Comparison of ENCODE assay signal across 28 cellular contexts in genomic region chr14:46378248-46378647, GRCh38.
"Had no signal": no experiment of that assay in that cellular context is flagged by ENCODE, and none has a peak within 500 bp of the region (broad histone marks: within the 10 kb centered on the region; RNA-seq: fewer than 3 reads in every experiment).

No MANE protein-coding gene starts in this region.

- ATAC-seq: natural killer cell; sciatic nerve; stimulated activated naive B cell treated with anti-CD40 and anti-IgM and Interleukin-4, amounts not matched to agents 10 μg/mL and 1 μg/mL and 100 μg/mL, for 72 hours; stimulated activated naive CD8-positive, alpha-beta T cell treated with anti-CD3 and anti-CD28 coated beads, Interleukin-15, Interleukin-2, amounts not matched to agents 100 U/mL and 50 U/mL, for 24 hours had no signal

- H3K4me3 ChIP-seq: left ventricle myocardium inferior, lung, neural progenitor cell, ovary, right atrium auricular region, skin epidermis, stomach, testis, thyroid gland, transverse colon, upper lobe of left lung, vagina had no signal

- H3K4me1 Mint-ChIP-seq: mesothelial cell of epicardium; naive B cell; natural killer cell; nephron progenitor cell; neural progenitor cell; stimulated activated naive B cell treated with anti-CD40 and anti-IgM and Interleukin-4, amounts not matched to agents 10 μg/mL and 1 μg/mL and 100 μg/mL, for 72 hours had no signal

- DNase-seq: islet precursor cell; left ventricle myocardium inferior; mesendoderm; naive B cell; natural killer cell; nephron progenitor cell; occipital lobe; ovary; stimulated activated CD4-positive, alpha-beta T cell treated with anti-CD3 and anti-CD28 coated beads, Interleukin-12 subunit alpha, Interleukin-12 subunit beta, amount 100 ng/mL, for 4 hours; stimulated activated CD4-positive, alpha-beta T cell treated with anti-CD3 and anti-CD28 coated beads, Interleukin-15, amount 100 ng/mL, for 24 hours; stimulated activated CD4-positive, alpha-beta T cell treated with anti-CD3 and anti-CD28 coated beads, Interleukin-2, amount 100 ng/mL, for 24 hours; stimulated activated CD4-positive, alpha-beta T cell treated with anti-CD3 and anti-CD28 coated beads, Interleukin-4, amount 100 ng/mL, for 1 hour; stimulated activated naive B cell treated with anti-CD40 and anti-IgM and Interleukin-4, amounts not matched to agents 10 μg/mL and 1 μg/mL and 100 μg/mL, for 72 hours; stimulated activated naive CD8-positive, alpha-beta T cell treated with anti-CD3 and anti-CD28 coated beads, Interleukin-15, Interleukin-2, amounts not matched to agents 100 U/mL and 50 U/mL, for 24 hours; stomach; testis; thyroid gland; transverse colon; upper lobe of left lung had no signal

- H3K27me3 ChIP-seq: neural progenitor cell, neutrophil, ovary, right atrium auricular region, stomach, testis, thyroid gland, transverse colon, upper lobe of left lung, vagina had no signal

- H3K36me3 ChIP-seq: left ventricle myocardium inferior, neural progenitor cell, neutrophil, ovary, right atrium auricular region, stomach, thyroid gland, transverse colon, upper lobe of left lung, vagina had no signal

- H3K9me3 ChIP-seq: neutrophil, ovary, right atrium auricular region, stomach, testis, thyroid gland, transverse colon, upper lobe of left lung, vagina had no signal

- H3K4me3 Mint-ChIP-seq: mesothelial cell of epicardium; naive B cell; natural killer cell; nephron progenitor cell; neural progenitor cell; stimulated activated naive B cell treated with anti-CD40 and anti-IgM and Interleukin-4, amounts not matched to agents 10 μg/mL and 1 μg/mL and 100 μg/mL, for 72 hours had no signal

- H3K27ac Mint-ChIP-seq: mesothelial cell of epicardium; naive B cell; natural killer cell; nephron progenitor cell; neural progenitor cell; progenitor cell of endocrine pancreas; stimulated activated naive B cell treated with anti-CD40 and anti-IgM and Interleukin-4, amounts not matched to agents 10 μg/mL and 1 μg/mL and 100 μg/mL, for 72 hours had no signal

- H3K27ac ChIP-seq: left ventricle myocardium inferior, neural progenitor cell, neutrophil, ovary, right atrium auricular region, skin epidermis, stomach, testis, thyroid gland, transverse colon, upper lobe of left lung, vagina had no signal

- H3K4me1 ChIP-seq: left ventricle myocardium inferior, neural progenitor cell, right atrium auricular region, stomach, testis, thyroid gland, transverse colon, upper lobe of left lung, vagina had no signal

- H2AFZ ChIP-seq: neural progenitor cell had no signal

- H3K36me3 Mint-ChIP-seq: naive B cell; neural progenitor cell; stimulated activated naive B cell treated with anti-CD40 and anti-IgM and Interleukin-4, amounts not matched to agents 10 μg/mL and 1 μg/mL and 100 μg/mL, for 72 hours had no signal

- H3K27me3 Mint-ChIP-seq: naive B cell; progenitor cell of endocrine pancreas; stimulated activated naive B cell treated with anti-CD40 and anti-IgM and Interleukin-4, amounts not matched to agents 10 μg/mL and 1 μg/mL and 100 μg/mL, for 72 hours had no signal

- H3K4me2 ChIP-seq: neural progenitor cell had no signal
